29 cellular contexts compared by ENCODE assay signal in the genomic region with DNA sequence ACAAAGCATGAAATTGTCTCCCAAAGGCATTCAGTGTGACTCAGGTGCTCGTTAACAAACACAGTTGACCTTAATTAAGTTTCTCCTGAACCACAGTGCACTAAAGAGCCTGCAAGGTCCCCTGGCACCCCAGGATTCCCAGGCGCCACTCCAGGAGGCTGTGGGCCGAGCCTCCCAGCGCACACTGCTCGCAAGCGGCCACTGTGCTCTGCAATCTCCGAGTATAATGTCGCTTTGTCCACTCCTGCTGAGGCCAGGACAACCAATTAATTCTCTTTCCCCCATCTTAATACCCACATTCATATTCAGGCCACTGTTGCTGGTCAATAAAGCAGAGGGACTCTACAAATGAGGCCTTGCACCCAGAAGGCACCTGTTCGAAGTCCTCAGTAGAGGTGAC.
"Had no signal": no experiment of that assay in that cellular context is flagged by ENCODE, and none has a peak within 500 bp of the region (broad histone marks: within the 10 kb centered on the region; RNA-seq: fewer than 3 reads in every experiment).

No MANE protein-coding gene starts in this region.

- H3K36me3 ChIP-seq: brain microvascular endothelial cell, MG63, SJSA1 had no signal

- H3K27ac Mint-ChIP-seq: activated CD4-positive, alpha-beta T cell treated with anti-CD3 and anti-CD28 coated beads for 36 hours; activated CD4-positive, alpha-beta T cell treated with anti-CD3 and anti-CD28 coated beads, Interleukin-2, amount 10 ng/mL, durations not matched to agents 7 days and 5 days; activated CD8-positive, alpha-beta T cell treated with anti-CD3 and anti-CD28 coated beads, Interleukin-2, amount 10 ng/mL, durations not matched to agents 7 days and 5 days; activated naive CD4-positive, alpha-beta T cell treated with anti-CD3 and anti-CD28 coated beads for 36 hours; activated naive CD4-positive, alpha-beta T cell treated with anti-CD3 and anti-CD28 coated beads, Interleukin-2, amount 50 U/mL, for 72 hours; activated T-cell treated with anti-CD3 and anti-CD28 coated beads, Interleukin-2, amount 50 U/mL, for 24 hours; T-helper 1 cell treated with Interleukin-12 subunit alpha and Interleukin-12 subunit beta and Interleukin-4 antibody, amounts not matched to agents 30 μg/mL and 1 μg/mL, for 36 hours; T-helper 2 cell treated with Interferon-gamma antibody and Interleukin-4, amounts not matched to agents 5 μg/mL and 100 μg/mL, for 36 hours had no signal

- H3K9ac ChIP-seq: SK-N-SH had no signal

- H3K9me3 Mint-ChIP-seq: activated CD4-positive, alpha-beta T cell treated with anti-CD3 and anti-CD28 coated beads, Interleukin-2, amount 10 ng/mL, durations not matched to agents 7 days and 5 days; activated naive CD4-positive, alpha-beta T cell treated with anti-CD3 and anti-CD28 coated beads for 36 hours; activated naive CD4-positive, alpha-beta T cell treated with anti-CD3 and anti-CD28 coated beads, Interleukin-2, amount 50 U/mL, for 72 hours; activated T-cell treated with anti-CD3 and anti-CD28 coated beads, Interleukin-2, amount 50 U/mL, for 24 hours; T-helper 1 cell treated with Interleukin-12 subunit alpha and Interleukin-12 subunit beta and Interleukin-4 antibody, amounts not matched to agents 30 μg/mL and 1 μg/mL, for 36 hours; T-helper 2 cell treated with Interferon-gamma antibody and Interleukin-4, amounts not matched to agents 5 μg/mL and 100 μg/mL, for 36 hours had no signal

- H3K9me3 ChIP-seq: MG63, Peyer's patch, SJSA1, SK-N-SH had no signal

- H3K27ac ChIP-seq: brain microvascular endothelial cell, Peyer's patch, SJSA1 had no signal

- H3K4me1 Mint-ChIP-seq: activated CD4-positive, alpha-beta T cell treated with anti-CD3 and anti-CD28 coated beads for 36 hours had no signal

- H3K4me3 Mint-ChIP-seq: activated CD4-positive, alpha-beta T cell treated with anti-CD3 and anti-CD28 coated beads for 36 hours; activated CD4-positive, alpha-beta T cell treated with anti-CD3 and anti-CD28 coated beads, Interleukin-2, amount 10 ng/mL, durations not matched to agents 7 days and 5 days; activated CD8-positive, alpha-beta T cell treated with anti-CD3 and anti-CD28 coated beads, Interleukin-2, amount 10 ng/mL, durations not matched to agents 7 days and 5 days; activated naive CD4-positive, alpha-beta T cell treated with anti-CD3 and anti-CD28 coated beads for 36 hours; activated T-cell treated with anti-CD3 and anti-CD28 coated beads, Interleukin-2, amount 50 U/mL, for 24 hours; T-helper 1 cell treated with Interleukin-12 subunit alpha and Interleukin-12 subunit beta and Interleukin-4 antibody, amounts not matched to agents 30 μg/mL and 1 μg/mL, for 36 hours; T-helper 2 cell treated with Interferon-gamma antibody and Interleukin-4, amounts not matched to agents 5 μg/mL and 100 μg/mL, for 36 hours had no signal

- H3K27me3 Mint-ChIP-seq: activated CD4-positive, alpha-beta T cell treated with anti-CD3 and anti-CD28 coated beads for 36 hours; activated CD4-positive, alpha-beta T cell treated with anti-CD3 and anti-CD28 coated beads, Interleukin-2, amount 10 ng/mL, durations not matched to agents 7 days and 5 days; activated T-cell treated with anti-CD3 and anti-CD28 coated beads, Interleukin-2, amount 50 U/mL, for 24 hours had no signal

- DNase-seq: activated CD4-positive, alpha-beta T cell treated with anti-CD3 and anti-CD28 coated beads for 36 hours; activated CD4-positive, alpha-beta T cell treated with anti-CD3 and anti-CD28 coated beads, Interleukin-2, amount 10 ng/mL, durations not matched to agents 7 days and 5 days; activated CD4-positive, alpha-beta T cell treated with anti-CD3 and anti-CD28 coated beads, Interleukin-2, amount 50 U/mL, for 48 hours; activated CD8-positive, alpha-beta T cell treated with anti-CD3 and anti-CD28 coated beads, Interleukin-2, amount 10 ng/mL, durations not matched to agents 7 days and 5 days; activated gamma-delta T cell treated with Interleukin-2 at 50 U/mL for 16 hours; activated naive CD4-positive, alpha-beta T cell treated with anti-CD3 and anti-CD28 coated beads for 36 hours; activated T-cell treated with anti-CD3 and anti-CD28 coated beads, Interleukin-2, amount 50 U/mL, for 24 hours; brain microvascular endothelial cell; central memory CD4-positive, alpha-beta T cell; Kasumi-1; MG63; NCI-H1048; NCI-H1105 treated with DMSO at 0.1 percent for 48 hours; NCI-H1436; NCI-H1694 treated with DMSO at 0.1 percent for 48 hours; NCI-H2029; NCI-H345; NCI-H524 treated with DMSO at 0.1 percent for 48 hours; NK-92 treated with Interleukin-12 subunit alpha and Interleukin-12 subunit beta, amount 100 ng/mL, for 24 hours; PC-3; Peyer's patch; RPMI8226; SHP77 treated with DMSO at 0.1 percent for 48 hours; SK-N-SH had no signal

- H3K4me2 ChIP-seq: SK-N-SH had no signal

- ATAC-seq: activated CD4-positive, alpha-beta T cell treated with anti-CD3 and anti-CD28 coated beads for 36 hours; activated CD4-positive, CD25-positive, alpha-beta regulatory T cell treated with anti-CD3 and anti-CD28 coated beads, Interleukin-2, amount 50 U/mL, for 24 hours; activated CD8-positive, alpha-beta T cell treated with anti-CD3 and anti-CD28 coated beads, Interleukin-2, amount 10 ng/mL, durations not matched to agents 7 days and 5 days; activated naive CD4-positive, alpha-beta T cell treated with anti-CD3 and anti-CD28 coated beads, Interleukin-2, amount 50 U/mL, for 72 hours; PC-3 had no signal

- H3K27me3 ChIP-seq: brain microvascular endothelial cell, MG63, Peyer's patch, SJSA1 had no signal

- H3K4me3 ChIP-seq: MG63, Peyer's patch, SJSA1 had no signal
